ENCODE assay signal across 20 cellular contexts in the genomic region with DNA sequence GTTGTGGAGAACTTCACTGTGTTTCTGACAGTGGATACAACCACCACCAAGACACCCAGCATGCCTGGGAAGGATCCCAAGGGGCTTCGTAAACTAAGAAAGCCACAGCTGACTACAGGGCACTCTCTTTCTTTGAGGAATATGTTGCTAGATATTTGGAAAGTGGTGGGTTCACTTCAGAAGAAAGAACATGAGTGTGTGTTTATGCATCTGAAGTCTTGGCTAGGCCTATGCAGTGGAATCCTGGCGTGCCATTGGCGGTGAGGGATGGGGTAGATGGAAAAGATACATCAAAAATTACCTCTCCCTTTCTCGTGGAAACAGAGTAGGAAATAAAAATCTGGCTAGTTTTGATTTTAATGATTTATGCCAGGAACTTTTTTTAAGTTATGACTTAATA.
DNase-seq lines count a peak whose midpoint lies in the region; ATAC-seq, FAIRE-seq and TF ChIP-seq lines count a peak whose summit lies in the region.
"Had no signal": no experiment of that assay in that cellular context is flagged by ENCODE, and none has a peak within 500 bp of the region (broad histone marks: within the 10 kb centered on the region; RNA-seq: fewer than 3 reads in every experiment).

No MANE protein-coding gene starts in this region.

- peak overlapping the region; percentile 99 for H3K9ac ChIP-seq in IMR-90 (ENCODE audit: low read depth, low read length)
- H3K9ac ChIP-seq in endothelial cell of umbilical vein (replicated peaks; ENCODE audit: extremely low read depth, insufficient read depth, low read length), result peak overlapping the region; percentile 94
- H3K9ac ChIP-seq in stomach smooth muscle (ENCODE audit: low read length in 2 of 2), result peak overlapping the region; percentile 31 to 67
- H3K9ac ChIP-seq: BLaER1 had no signal

- H4K8ac ChIP-seq in IMR-90 (ENCODE audit: low read depth in 2 of 2, low read length in 2 of 2), result peak overlapping the region; percentile 63 to 98

- H3K4me3 ChIP-seq in IMR-90 (ENCODE audit: insufficient read depth, low read depth, low read length), result peak overlapping the region; percentile 88
- peak overlapping the region; percentile 53 to 97 (median 56) for H3K4me3 ChIP-seq in endothelial cell of umbilical vein (replicated peaks in 1 of 3; ENCODE audit: insufficient read depth in 1 of 3, low read depth in 1 of 3, low read length in 3 of 3)
- H3K4me3 ChIP-seq in right lobe of liver, result peak overlapping the region in 2 of 3 donors; percentile 21 to 33
- H3K4me3 ChIP-seq in stomach smooth muscle (ENCODE audit: low read length in 2 of 2), result peak overlapping the region; percentile 55 to 77
- H3K4me3 ChIP-seq in body of pancreas, result no peak overlapping the region
- H3K4me3 ChIP-seq: BLaER1, MG63, PC-9 had no signal

- FAIRE-seq in endothelial cell of umbilical vein (lab: Jason Lieb, UNC), result peak; percentile 56
- FAIRE-seq: GM18507, urothelium cell line had no signal

- H4K5ac ChIP-seq in IMR-90 (ENCODE audit: low read depth, low read length), result peak overlapping the region; percentile 98

- peak overlapping the region; percentile 99 for H3K27ac ChIP-seq in IMR-90 (ENCODE audit: insufficient read depth, low read length)
- peak overlapping the region; percentile 93 for H3K27ac ChIP-seq in endothelial cell of umbilical vein (ENCODE audit: insufficient read depth, low read depth, low read length)
- H3K27ac ChIP-seq in right lobe of liver, result no peak overlapping the region
- peak overlapping the region; percentile 77 for H3K27ac ChIP-seq in stomach smooth muscle (ENCODE audit: low read length)
- no peak overlapping the region for H3K27ac ChIP-seq in body of pancreas
- H3K27ac ChIP-seq: BLaER1, PC-9 had no signal

- H3K14ac ChIP-seq in IMR-90 (replicated peaks; ENCODE audit: low read depth, low read length), result peak overlapping the region; percentile 99

- H3K27me3 ChIP-seq in IMR-90 (ENCODE audit: control insufficient read depth, insufficient read depth, low read length) (no peaks in the 10 kb centered on the region), endothelial cell of umbilical vein (ENCODE audit: control insufficient read depth in 2 of 2, insufficient read depth in 2 of 2, low read length in 2 of 2) (no peaks in the 10 kb centered on the region), right lobe of liver (no peaks in the 10 kb centered on the region), stomach smooth muscle (ENCODE audit: control insufficient read depth in 1 of 2, insufficient read depth in 2 of 2, low read length in 2 of 2) (no peaks in the 10 kb centered on the region), body of pancreas (no peaks in the 10 kb centered on the region)
- H3K27me3 ChIP-seq: BLaER1, MG63 had no signal

- H2AFZ ChIP-seq in IMR-90 (replicated peaks; ENCODE audit: low read length, poor library complexity) (peak overlapping the region; percentile 60), endothelial cell of umbilical vein (ENCODE audit: low read depth, low read length) (peak overlapping the region; percentile 6)
- H2AFZ ChIP-seq: PC-9 had no signal

- peak overlapping the region; percentile 81 for H2BK15ac ChIP-seq in IMR-90 (ENCODE audit: low read depth, low read length)

- no peak for TF ChIP-seq CTCF in IMR-90 (conservative IDR thresholded peaks at IDR 0.05; ENCODE audit: low read depth, low read length)
- no peak for TF ChIP-seq CTCF in endothelial cell of umbilical vein (IDR thresholded peaks at IDR 0.05; ENCODE audit: extremely low read depth in 1 of 2, insufficient read depth in 1 of 2, low read depth in 1 of 2, low read length in 2 of 2)
- no peak for TF ChIP-seq CTCF in right lobe of liver (IDR thresholded peaks at IDR 0.05)
- no peak for TF ChIP-seq CTCF in body of pancreas (IDR thresholded peaks at IDR 0.05)

- peak overlapping the region; percentile 95 for H3K56ac ChIP-seq in IMR-90 (ENCODE audit: extremely low read depth, insufficient read depth, low read length)

- H4K91ac ChIP-seq in IMR-90 (ENCODE audit: insufficient read depth, low read depth, low read length), result peak overlapping the region; percentile 85

- H3K9me3 Mint-ChIP-seq in activated naive CD8-positive, alpha-beta T cell treated with anti-CD3 and anti-CD28 coated beads for 36 hours, result no peaks in the 10 kb centered on the region

- peak overlapping the region; percentile 96 for H3K18ac ChIP-seq in IMR-90 (ENCODE audit: low read depth, low read length)

- no peak overlapping the region for H3K4me3 Mint-ChIP-seq in activated naive CD8-positive, alpha-beta T cell treated with anti-CD3 and anti-CD28 coated beads for 36 hours

- H2BK120ac ChIP-seq in IMR-90 (ENCODE audit: low read depth, low read length), result peak overlapping the region; percentile 79

- peak overlapping the region; percentile 89 for H2BK20ac ChIP-seq in IMR-90 (ENCODE audit: low read depth, low read length)

- H3K9me1 ChIP-seq in IMR-90 (ENCODE audit: insufficient read depth, low read length) (peaks cover 13% of the 10 kb centered on the region), endothelial cell of umbilical vein (replicated peaks; ENCODE audit: control insufficient read depth, extremely low read depth, insufficient read depth, low read length) (no peaks in the 10 kb centered on the region)

- ATAC-seq in IMR-90 (ENCODE audit: low read depth), result peak; percentile 42
- no peak for ATAC-seq in right lobe of liver
- no peak for ATAC-seq in HG02642 (IDR thresholded peaks at IDR 0.05; ENCODE audit: poor library complexity, unreplicated experiment)
- no peak for ATAC-seq in body of pancreas

- no peaks in the 10 kb centered on the region for H3K36me3 Mint-ChIP-seq in activated naive CD8-positive, alpha-beta T cell treated with anti-CD3 and anti-CD28 coated beads for 36 hours

- H2AK5ac ChIP-seq in IMR-90 (ENCODE audit: low read depth, low read length), result peak overlapping the region; percentile 57

- H3K4me2 ChIP-seq in IMR-90 (ENCODE audit: low read depth, low read length), result peak overlapping the region; percentile 100
- H3K4me2 ChIP-seq in endothelial cell of umbilical vein (ENCODE audit: insufficient read depth, low read length), result peak overlapping the region; percentile 98
- H3K4me2 ChIP-seq: BLaER1, PC-9 had no signal

- H3K27ac Mint-ChIP-seq in activated naive CD8-positive, alpha-beta T cell treated with anti-CD3 and anti-CD28 coated beads for 36 hours, result no peak overlapping the region

- H3K79me2 ChIP-seq in endothelial cell of umbilical vein (ENCODE audit: control insufficient read depth, insufficient read depth, low read length), result peaks cover 67% of the 10 kb centered on the region

- H3K4ac ChIP-seq in IMR-90 (ENCODE audit: low read depth, low read length), result peak overlapping the region; percentile 93

- BruUV-seq in IMR-90 (replicated peaks; lab: Mats Ljungman, UMichigan) (no TSS peak), endothelial cell of umbilical vein (replicated peaks; lab: Mats Ljungman, UMichigan) (no TSS peak)

- H4K20me1 ChIP-seq in IMR-90 (ENCODE audit: insufficient read depth, low read length) (no peaks in the 10 kb centered on the region), endothelial cell of umbilical vein (replicated peaks; ENCODE audit: control insufficient read depth, extremely low read depth, insufficient read depth, low read length) (no peaks in the 10 kb centered on the region)
- H4K20me1 ChIP-seq: BLaER1 had no signal

- DNase-seq in IMR-90 (peak; percentile 47), endothelial cell of umbilical vein (ENCODE audit: low read depth, low spot score) (peak; percentile 43), right lobe of liver (no peak), body of pancreas (no peak), DMS114 treated with DMSO at 0.1 percent for 48 hours (lab: John Stamatoyannopoulos, UW; ENCODE audit: unreplicated experiment) (no peak)
- no peak for DNase-seq in activated naive CD8-positive, alpha-beta T cell treated with anti-CD3 and anti-CD28 coated beads for 36 hours
- DNase-seq: activated CD8-positive, alpha-beta memory T cell treated with anti-CD3 and anti-CD28 coated beads for 24 hours; activated gamma-delta T cell treated with Interleukin-2 at 50 U/mL for 16 hours; DMS 273 treated with DMSO at 0.1 percent for 48 hours; left cardiac atrium; MG63; NCI-H2029 treated with DMSO at 0.1 percent for 48 hours; NCI-H69; PC-9; SW 1271 had no signal

- H3K36me3 ChIP-seq in IMR-90 (ENCODE audit: control insufficient read depth, insufficient read depth, low read length), result peaks cover 7% of the 10 kb centered on the region; the same call in 1 of the 2 replicates
- no peaks in the 10 kb centered on the region for H3K36me3 ChIP-seq in endothelial cell of umbilical vein (ENCODE audit: control insufficient read depth in 2 of 2, extremely low read depth in 1 of 2, insufficient read depth in 2 of 2, low read length in 2 of 2)
- no peaks in the 10 kb centered on the region for H3K36me3 ChIP-seq in right lobe of liver
- no peaks in the 10 kb centered on the region for H3K36me3 ChIP-seq in stomach smooth muscle (ENCODE audit: control insufficient read depth in 2 of 2, insufficient read depth in 2 of 2, low read length in 2 of 2)
- H3K36me3 ChIP-seq in body of pancreas (replicated peaks in 1 of 2; ENCODE audit: insufficient read depth in 1 of 2, low read depth in 2 of 2), result no peaks in the 10 kb centered on the region
- H3K36me3 ChIP-seq: BLaER1, MG63 had no signal

- WGBS in IMR-90 (ENCODE audit: extremely low coverage in 2 of 2, insufficient read length in 1 of 2), 2 experiments, result no CpG with 5 or more reads among the region's 4 CpGs
- 63% methylated on average over 4 of the region's 4 CpGs for WGBS in right lobe of liver (ENCODE audit: insufficient coverage, low coverage, low lambda C conversion rate, missing lambda C conversion rate)
- 71 to 76% methylated on average over 4 of the region's 4 CpGs for WGBS in body of pancreas, 2 donors

- peak overlapping the region; percentile 98 for H2BK5ac ChIP-seq in IMR-90 (ENCODE audit: low read depth, low read length, poor library complexity, severe bottlenecking)

- TF ChIP-seq RAD21 in IMR-90 (IDR thresholded peaks at IDR 0.05; ENCODE audit: low read length), result no peak

- CTCF ChIA-PET in IMR-90 (lab: Yijun Ruan, JAX), result no interaction called here
- CTCF ChIA-PET in endothelial cell of umbilical vein (lab: Charles Lee), result interaction anchor here (0.7 to 3.0 kb wide), 8 partner anchors 11 to 130 kb away, joined by 3 to 16 read pairs (median 6); no protein-coding TSS in a partner anchor

- H3K79me1 ChIP-seq in IMR-90 (ENCODE audit: low read depth in 1 of 2, low read length in 2 of 2), result peaks cover 18 to 77% of the 10 kb centered on the region in 2 experiments

- in situ Hi-C loops in IMR-90 (cut with MboI; ENCODE audit: low sequenced_read_pairs), result no loop called here

- peak overlapping the region; percentile 92; the same call in 1 of the 2 replicates for H3K23ac ChIP-seq in IMR-90 (ENCODE audit: low read depth, low read length)

- dilution Hi-C loops in IMR-90 (cut with HindIII; ENCODE audit: low sequenced_read_pairs, unreplicated experiment) (no loop called here), endothelial cell of umbilical vein (cut with MboI; ENCODE audit: extremely low pct_ligation_motif_present, low sequenced_read_pairs) (no loop called here)

- H3K4me1 ChIP-seq in IMR-90 (ENCODE audit: control insufficient read depth, insufficient read depth, low read length) (peaks cover 20% of the 10 kb centered on the region), endothelial cell of umbilical vein (ENCODE audit: control insufficient read depth, extremely low read depth, insufficient read depth, low read length) (peaks cover 66% of the 10 kb centered on the region), right lobe of liver (no peaks in the 10 kb centered on the region), stomach smooth muscle (ENCODE audit: control insufficient read depth, insufficient read depth, low read length) (peaks cover 21% of the 10 kb centered on the region), body of pancreas (peaks cover 17% of the 10 kb centered on the region)

- peak overlapping the region; percentile 20 for H2AK9ac ChIP-seq in IMR-90 (replicated peaks; ENCODE audit: low read depth, low read length, poor library complexity)

- H3K4me1 Mint-ChIP-seq in activated naive CD8-positive, alpha-beta T cell treated with anti-CD3 and anti-CD28 coated beads for 36 hours, result peaks cover 11% of the 10 kb centered on the region

- H3K9me3 ChIP-seq in IMR-90 (ENCODE audit: control insufficient read depth, insufficient read depth, low read length) (no peaks in the 10 kb centered on the region), endothelial cell of umbilical vein (replicated peaks; ENCODE audit: control insufficient read depth, insufficient read depth, low read length) (no peaks in the 10 kb centered on the region), right lobe of liver (no peaks in the 10 kb centered on the region), stomach smooth muscle (ENCODE audit: control insufficient read depth in 2 of 2, low read length in 2 of 2) (no peaks in the 10 kb centered on the region), body of pancreas (no peaks in the 10 kb centered on the region)
- H3K9me3 ChIP-seq: BLaER1, MG63 had no signal

- POLR2A ChIA-PET in IMR-90 (lab: Charles Lee; ENCODE audit: unreplicated experiment), result no interaction called here
- POLR2A ChIA-PET in endothelial cell of umbilical vein (lab: Charles Lee), result interaction anchor here (2.4 kb wide), 1 partner anchor 29 kb away, joined by 9 read pairs; no protein-coding TSS in a partner anchor

- intact Hi-C loops in IMR-90 (cut with micrococcal nuclease), result loop anchor here (2.0 to 10.0 kb wide), 4 partner anchors 116 to 502 kb away; partner anchors contain the start of gene PDE7B
- intact Hi-C loops in endothelial cell of umbilical vein (cut with micrococcal nuclease), result loop anchor here (5.0 kb wide), 1 partner anchor 248 kb away; the partner anchor contains the start of gene BCLAF1
- intact Hi-C loops in right lobe of liver (cut with DNase I), result no loop called here
- intact Hi-C loops in body of pancreas (cut with DNase I), result no loop called here

- no peaks in the 10 kb centered on the region for H3K27me3 Mint-ChIP-seq in activated naive CD8-positive, alpha-beta T cell treated with anti-CD3 and anti-CD28 coated beads for 36 hours

- TF ChIP-seq POLR2A in IMR-90 (IDR thresholded peaks at IDR 0.05; ENCODE audit: low read depth, low read length) (no peak), endothelial cell of umbilical vein (IDR thresholded peaks at IDR 0.05; ENCODE audit: low read depth, low read length) (no peak), right lobe of liver (IDR thresholded peaks at IDR 0.05) (no peak), body of pancreas (IDR thresholded peaks at IDR 0.05) (no peak)

Comparison
In these comparisons a context has a peak if more than half of its experiments do, and no peak if none do; other contexts are left out.
1. DNase-seq: peak in IMR-90 (single experiment) and endothelial cell of umbilical vein (single experiment); none in right lobe of liver (0 of 3), activated naive CD8-positive, alpha-beta T cell treated with anti-CD3 and anti-CD28 coated beads for 36 hours (single experiment), body of pancreas (0 of 4) and DMS114 treated with DMSO at 0.1 percent for 48 hours (single experiment).
2. H3K27ac ChIP-seq: peak in IMR-90 (single experiment), endothelial cell of umbilical vein (single experiment) and stomach smooth muscle (single experiment); none in right lobe of liver (0 of 3) and body of pancreas (0 of 4).
3. H3K4me3 ChIP-seq: peak in IMR-90 (single experiment), endothelial cell of umbilical vein (3 of 3), right lobe of liver (2 of 3) and stomach smooth muscle (2 of 2); none in body of pancreas (0 of 2).
4. H3K9ac ChIP-seq: peak in every context shown above with its lines; median percentile 99 in IMR-90; 94 in endothelial cell of umbilical vein; 49 in stomach smooth muscle.
5. intact Hi-C loops: an anchor here in IMR-90 (2.0 to 10.0 kb wide) and endothelial cell of umbilical vein (5.0 kb wide); none called in right lobe of liver and body of pancreas.